1 cellular context compared by ENCODE assay signal in genomic region chr18:12256946-12257345, GRCh38.
TF ChIP-seq lines count a peak whose summit lies in the region.

No MANE protein-coding gene starts in this region.

TF ChIP-seq in H1, 55 proteins besides CTCF, POLR2A, EP300 and RAD21:
- no peak for TF ChIP-seq E2F6 (IDR thresholded peaks at IDR 0.05)
- TF ChIP-seq PHF8 (conservative IDR thresholded peaks at IDR 0.05; ENCODE audit: low read depth, low read length): no peak
- no peak for TF ChIP-seq MAFK (IDR thresholded peaks at IDR 0.05; ENCODE audit: low read depth, low read length)
- no peak for TF ChIP-seq BACH1 (IDR thresholded peaks at IDR 0.05; ENCODE audit: low read length)
- TF ChIP-seq SIX5 (IDR thresholded peaks at IDR 0.05; ENCODE audit: low read depth, low read length): no peak
- TF ChIP-seq CTBP2 (IDR thresholded peaks at IDR 0.05; ENCODE audit: borderline replicate concordance, insufficient read depth, insufficient read length, low read length): no peak
